1 cellular context compared by ENCODE assay signal in genomic region chr2:222875482-222875881, GRCh38.
TF ChIP-seq lines count a peak whose summit lies in the region.

No MANE protein-coding gene starts in this region.

TF ChIP-seq in HepG2, 621 proteins besides CTCF, POLR2A, EP300 and RAD21:
- TF ChIP-seq RBM22 (optimal IDR thresholded peaks at IDR 0.05; ENCODE audit: low read length) = peak; percentile 55
- no peak for TF ChIP-seq ZNF484 (CRISPR knock-in tag; IDR thresholded peaks at IDR 0.05; ENCODE audit: borderline replicate concordance, low read depth)
